8 cellular contexts compared by ENCODE assay signal in genomic region chr11:69638941-69639681, GRCh38. TPM values are rescaled to one million over a fixed set of nuclear protein-coding genes. Genes with fewer than 3 reads are reported as not detected.
DNase-seq lines count a peak whose midpoint lies in the region; ATAC-seq and TF ChIP-seq lines count a peak whose summit lies in the region.

No MANE protein-coding gene starts in this region.

- peaks cover 91 to 99% (median 96%) of the 10 kb centered on the region in 11 experiments for H3K27me3 ChIP-seq in BLaER1 treated with 17β-estradiol and CSF1 and Interleukin-3, amounts not matched to agents 10 nM and 100 nM
- no peaks in the 10 kb centered on the region for H3K27me3 ChIP-seq in right cardiac atrium (ENCODE audit: control insufficient read depth, insufficient read depth)

- peak overlapping the region in 3 of 11 experiments; percentile 5 to 48 (median 43); a peak in 3 of 22 replicates for H3K9ac ChIP-seq in BLaER1 treated with 17β-estradiol and CSF1 and Interleukin-3, amounts not matched to agents 10 nM and 100 nM

- peak; percentile 66 to 75 for ATAC-seq in right cardiac atrium
- ATAC-seq in HG03280 (IDR thresholded peaks at IDR 0.05; ENCODE audit: unreplicated experiment), result no peak
- no peak for ATAC-seq in GM21717 (IDR thresholded peaks at IDR 0.05; ENCODE audit: unreplicated experiment)

- peaks cover 0 to 73% (median 54%) of the 10 kb centered on the region in 11 experiments; a peak in 17 of 22 replicates for H4K20me1 ChIP-seq in BLaER1 treated with 17β-estradiol and CSF1 and Interleukin-3, amounts not matched to agents 10 nM and 100 nM

- no peak overlapping the region for H3K27ac ChIP-seq in BLaER1 treated with 17β-estradiol and CSF1 and Interleukin-3, amounts not matched to agents 10 nM and 100 nM
- H3K27ac ChIP-seq in right cardiac atrium (ENCODE audit: low read length), result peak overlapping the region; percentile 62

- 1% methylated on average over 64 of the region's 64 CpGs for WGBS in right cardiac atrium

- peak overlapping the region; percentile 26 to 66 (median 48); a peak in 19 of 20 replicates for H3K4me3 ChIP-seq in BLaER1 treated with 17β-estradiol and CSF1 and Interleukin-3, amounts not matched to agents 10 nM and 100 nM
- H3K4me3 ChIP-seq in astrocyte of the cerebellum (ENCODE audit: low read depth, low read length), result peak overlapping the region; percentile 89
- H3K4me3 ChIP-seq in right cardiac atrium (ENCODE audit: low read length), result peak overlapping the region; percentile 36

- in situ Hi-C loops in astrocyte of the cerebellum (cut with HindIII; ENCODE audit: low sequenced_read_pairs), result no loop called here

- intact Hi-C loops in right cardiac atrium (cut with DNase I), result loop anchor here in 3 of 4 donors (10.0 kb wide), 3 partner anchors 144 to 344 kb away; partner anchors contain the start of gene MYEOV (in 1 of the 3)

- peaks cover 34 to 48% (median 41%) of the 10 kb centered on the region in 10 experiments for H3K4me1 ChIP-seq in BLaER1 treated with 17β-estradiol and CSF1 and Interleukin-3, amounts not matched to agents 10 nM and 100 nM
- H3K4me1 ChIP-seq in right cardiac atrium (ENCODE audit: control insufficient read depth, insufficient read depth, low read length), result no peaks in the 10 kb centered on the region

- H3K4me2 ChIP-seq in BLaER1 treated with 17β-estradiol and CSF1 and Interleukin-3, amounts not matched to agents 10 nM and 100 nM, result peak overlapping the region; percentile 70 to 90 (median 83)

- H3K36me3 ChIP-seq in BLaER1 treated with 17β-estradiol and CSF1 and Interleukin-3, amounts not matched to agents 10 nM and 100 nM, result no peaks in the 10 kb centered on the region

- TF ChIP-seq CTCF in astrocyte of the cerebellum (IDR thresholded peaks at IDR 0.05; ENCODE audit: low read depth, low read length, missing control alignments), result peak; percentile 3

- DNase-seq in GOT3 (lab: John Stamatoyannopoulos, UW), result peak; percentile 49
- peak; percentile 89 to 98 for DNase-seq in NCI-H526 (lab: John Stamatoyannopoulos, UW)
- DNase-seq in astrocyte of the cerebellum (ENCODE audit: low read depth), result peak; percentile 90
- DNase-seq in right cardiac atrium, result peak; percentile 93 to 96 (median 95)
- DNase-seq in pons (ENCODE audit: low spot score), result peak; percentile 77

- no peaks in the 10 kb centered on the region for H3K9me3 ChIP-seq in BLaER1 treated with 17β-estradiol and CSF1 and Interleukin-3, amounts not matched to agents 10 nM and 100 nM (replicated peaks in 1 of 11)
- no peaks in the 10 kb centered on the region for H3K9me3 ChIP-seq in right cardiac atrium (ENCODE audit: control insufficient read depth, low read length)

RNA-seq across cellular contexts. Expression of gene CCND1, which starts 1.8 kb away (rescaled TPM):
- total RNA-seq in right cardiac atrium, result 100 to 1,000 TPM; 113 to 149 (median 142) TPM
- 55.9 TPM for polyA plus RNA-seq in right cardiac atrium

RNA-seq across cellular contexts. Expression of gene LTO1, which starts 36.0 kb away (rescaled TPM):
- total RNA-seq in right cardiac atrium, result 10 to 100 TPM in 3 of 4 donors, 1 to 10 TPM in 1; 8.7 to 13.6 (median 10.6) TPM
- 10.1 TPM for polyA plus RNA-seq in right cardiac atrium

Comparison
In these comparisons a context has a peak if more than half of its experiments do, and no peak if none do; other contexts are left out.
1. H3K4me3 ChIP-seq: peak in every context shown above with its lines; median percentile 89 in astrocyte of the cerebellum; 48 in BLaER1 treated with 17β-estradiol and CSF1 and Interleukin-3, amounts not matched to agents 10 nM and 100 nM; 36 in right cardiac atrium.
2. ATAC-seq: peak in right cardiac atrium (2 of 2); none in HG03280 (single experiment) and GM21717 (single experiment).
3. Peak in every context shown above with its lines, with median percentiles within 50 percentile points of each other: DNase-seq.